Comparison of ENCODE assay signal across 14 cellular contexts in genomic region chr15:19899021-19899824, GRCh38.
DNase-seq lines count a peak whose midpoint lies in the region; ATAC-seq and TF ChIP-seq lines count a peak whose summit lies in the region.
"Had no signal": no experiment of that assay in that cellular context is flagged by ENCODE, and none has a peak within 500 bp of the region (broad histone marks: within the 10 kb centered on the region; RNA-seq: fewer than 3 reads in every experiment).

No MANE protein-coding gene starts in this region.

- no peak overlapping the region for H3K27ac ChIP-seq in SJCRH30
- H3K27ac ChIP-seq: BLaER1 treated with 17β-estradiol and CSF1 and Interleukin-3, amounts not matched to agents 10 nM and 100 nM; HL-60 had no signal

- no peaks in the 10 kb centered on the region for H3K9me3 ChIP-seq in SJCRH30 (replicated peaks)

- H3K27me3 ChIP-seq in SJCRH30, result no peaks in the 10 kb centered on the region
- H3K27me3 ChIP-seq: BLaER1 treated with 17β-estradiol and CSF1 and Interleukin-3, amounts not matched to agents 10 nM and 100 nM had no signal

- intact Hi-C loops in posterior vena cava (cut with DNase I), result no loop called here

- no peaks in the 10 kb centered on the region for H3K36me3 ChIP-seq in SJCRH30
- H3K36me3 ChIP-seq: BLaER1 treated with 17β-estradiol and CSF1 and Interleukin-3, amounts not matched to agents 10 nM and 100 nM had no signal

- no peak overlapping the region for H3K4me3 ChIP-seq in SJCRH30
- H3K4me3 ChIP-seq: BLaER1 treated with 17β-estradiol and CSF1 and Interleukin-3, amounts not matched to agents 10 nM and 100 nM had no signal

- no peak for ATAC-seq in SK-N-SH treated with all-trans-retinoic acid at 6 μM for 48 hours
- ATAC-seq: HCT116 had no signal

- peak; percentile 7 for DNase-seq in activated gamma-delta T cell (lab: John Stamatoyannopoulos, UW)
- DNase-seq in activated gamma-delta T cell treated with Interleukin-2 at 50 U/mL for 16 hours, result no peak
- DNase-seq in islet precursor cell, result peak; percentile 22
- peak; percentile 68 for DNase-seq in posterior vena cava (ENCODE audit: low spot score)
- DNase-seq in stimulated activated CD4-positive, alpha-beta T cell treated with anti-CD3 and anti-CD28 coated beads, Interleukin-2, amount 100 ng/mL, for 48 hours, result no peak
- DNase-seq in SJCRH30, result no peak
- DNase-seq: 8988T; AML-193; CD4-positive, CD25-positive, alpha-beta regulatory T cell; DMS 273 treated with DMSO at 0.1 percent for 48 hours had no signal

- no peaks in the 10 kb centered on the region for H3K4me1 ChIP-seq in SJCRH30
- H3K4me1 ChIP-seq: BLaER1 treated with 17β-estradiol and CSF1 and Interleukin-3, amounts not matched to agents 10 nM and 100 nM had no signal

TF ChIP-seq in SK-N-SH treated with all-trans-retinoic acid at 6 μM for 48 hours, 23 proteins besides CTCF, POLR2A, EP300 and RAD21:
- TF ChIP-seq ZC3H10 (CRISPR knock-in tag; IDR thresholded peaks at IDR 0.05) (no peak), SNAI2 (CRISPR knock-in tag; IDR thresholded peaks at IDR 0.05) (no peak), PATZ1 (CRISPR knock-in tag; IDR thresholded peaks at IDR 0.05; ENCODE audit: borderline replicate concordance) (no peak), ISL1 (CRISPR knock-in tag; IDR thresholded peaks at IDR 0.05) (no peak), CSRNP3 (CRISPR knock-in tag; IDR thresholded peaks at IDR 0.05) (no peak), TSHZ2 (CRISPR knock-in tag; IDR thresholded peaks at IDR 0.05) (no peak), ESRRG (CRISPR knock-in tag; IDR thresholded peaks at IDR 0.05) (no peak), ZNF565 (CRISPR knock-in tag; conservative IDR thresholded peaks at IDR 0.05; ENCODE audit: low read depth) (no peak), TOX (CRISPR knock-in tag; IDR thresholded peaks at IDR 0.05; ENCODE audit: borderline replicate concordance) (no peak), ZFP30 (CRISPR knock-in tag; IDR thresholded peaks at IDR 0.05) (no peak), TCF4 (CRISPR knock-in tag; IDR thresholded peaks at IDR 0.05; ENCODE audit: borderline replicate concordance) (no peak), RARB (CRISPR knock-in tag; IDR thresholded peaks at IDR 0.05) (no peak), GLIS3 (CRISPR knock-in tag; IDR thresholded peaks at IDR 0.05) (no peak)
- TF ChIP-seq, protein P1, sequence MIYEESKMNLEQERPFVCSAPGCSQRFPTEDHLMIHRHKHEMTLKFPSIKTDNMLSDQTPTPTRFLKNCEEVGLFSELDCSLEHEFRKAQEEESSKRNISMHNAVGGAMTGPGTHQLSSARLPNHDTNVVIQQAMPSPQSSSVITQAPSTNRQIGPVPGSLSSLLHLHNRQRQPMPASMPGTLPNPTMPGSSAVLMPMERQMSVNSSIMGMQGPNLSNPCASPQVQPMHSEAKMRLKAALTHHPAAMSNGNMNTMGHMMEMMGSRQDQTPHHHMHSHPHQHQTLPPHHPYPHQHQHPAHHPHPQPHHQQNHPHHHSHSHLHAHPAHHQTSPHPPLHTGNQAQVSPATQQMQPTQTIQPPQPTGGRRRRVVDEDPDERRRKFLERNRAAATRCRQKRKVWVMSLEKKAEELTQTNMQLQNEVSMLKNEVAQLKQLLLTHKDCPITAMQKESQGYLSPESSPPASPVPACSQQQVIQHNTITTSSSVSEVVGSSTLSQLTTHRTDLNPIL (CRISPR knock-in tag; IDR thresholded peaks at IDR 0.05; ENCODE audit: low read depth), result no peak
- TF ChIP-seq, protein P2, sequence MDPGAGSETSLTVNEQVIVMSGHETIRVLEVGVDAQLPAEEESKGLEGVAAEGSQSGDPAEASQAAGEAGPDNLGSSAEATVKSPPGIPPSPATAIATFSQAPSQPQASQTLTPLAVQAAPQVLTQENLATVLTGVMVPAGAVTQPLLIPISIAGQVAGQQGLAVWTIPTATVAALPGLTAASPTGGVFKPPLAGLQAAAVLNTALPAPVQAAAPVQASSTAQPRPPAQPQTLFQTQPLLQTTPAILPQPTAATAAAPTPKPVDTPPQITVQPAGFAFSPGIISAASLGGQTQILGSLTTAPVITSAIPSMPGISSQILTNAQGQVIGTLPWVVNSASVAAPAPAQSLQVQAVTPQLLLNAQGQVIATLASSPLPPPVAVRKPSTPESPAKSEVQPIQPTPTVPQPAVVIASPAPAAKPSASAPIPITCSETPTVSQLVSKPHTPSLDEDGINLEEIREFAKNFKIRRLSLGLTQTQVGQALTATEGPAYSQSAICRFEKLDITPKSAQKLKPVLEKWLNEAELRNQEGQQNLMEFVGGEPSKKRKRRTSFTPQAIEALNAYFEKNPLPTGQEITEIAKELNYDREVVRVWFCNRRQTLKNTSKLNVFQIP (CRISPR knock-in tag; IDR thresholded peaks at IDR 0.05; ENCODE audit: borderline replicate concordance, low read depth), result no peak

Comparison
In these comparisons a context has a peak if more than half of its experiments do, and no peak if none do; other contexts are left out.
1. DNase-seq: peak in activated gamma-delta T cell (single experiment), islet precursor cell (single experiment) and posterior vena cava (single experiment); none in activated gamma-delta T cell treated with Interleukin-2 at 50 U/mL for 16 hours (single experiment), stimulated activated CD4-positive, alpha-beta T cell treated with anti-CD3 and anti-CD28 coated beads, Interleukin-2, amount 100 ng/mL, for 48 hours (0 of 2) and SJCRH30 (0 of 2).